In the genomic region with DNA sequence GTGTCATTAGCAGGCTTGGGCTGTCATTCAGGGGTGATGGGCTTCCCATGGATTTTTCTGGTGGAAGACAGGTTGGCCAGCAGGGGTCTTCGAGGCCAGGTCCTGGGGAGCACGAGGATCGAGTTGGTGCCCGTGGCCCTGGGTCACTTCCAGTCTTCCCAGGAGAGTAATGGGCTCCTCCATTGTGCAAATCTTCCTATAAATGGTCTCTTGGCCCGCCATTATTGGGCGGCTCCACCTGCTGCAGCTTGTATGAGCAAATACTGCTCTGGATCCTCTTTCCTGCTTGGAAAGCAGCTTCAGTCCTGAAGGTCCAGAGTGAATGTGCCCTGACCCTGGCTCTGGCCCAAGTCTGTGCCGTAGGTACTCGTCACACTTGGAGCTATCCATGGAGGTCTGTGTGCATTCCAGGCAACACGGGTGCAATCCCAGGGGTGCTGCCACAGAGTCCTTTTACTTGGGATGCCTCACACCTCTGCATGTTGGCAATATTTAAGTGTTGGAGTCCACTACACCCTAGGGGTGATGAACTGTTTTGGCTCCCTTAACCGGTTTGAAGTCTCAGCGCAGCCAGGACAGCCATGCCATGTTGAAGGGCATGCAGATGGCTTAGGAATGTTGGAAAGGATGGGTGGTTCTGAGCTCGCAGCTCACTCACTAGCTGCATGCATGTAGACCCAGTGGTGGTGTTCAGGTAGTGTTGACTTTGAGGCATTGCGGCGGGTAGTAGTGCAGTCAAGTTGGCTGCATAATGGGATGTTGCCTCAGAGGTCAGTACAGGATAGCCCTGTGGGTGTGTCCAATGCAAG, we compare ENCODE assay signal across 1 cellular context.
TF ChIP-seq lines count a peak whose summit lies in the region.

No MANE protein-coding gene starts in this region.

TF ChIP-seq in liver, 16 proteins besides CTCF, POLR2A, EP300 and RAD21 (continued from another document):
- no peak for TF ChIP-seq REST (IDR thresholded peaks at IDR 0.05)
- TF ChIP-seq NR2F2 (IDR thresholded peaks at IDR 0.05): no peak
- no peak for TF ChIP-seq HNF4A (conservative IDR thresholded peaks at IDR 0.05)
TF ChIP-seq in liver: peak in this region for 0.
